In genomic region chr15:38130739-38131498, GRCh38 we compare ENCODE assay signal across 8 cellular contexts.
DNase-seq lines count a peak whose midpoint lies in the region; ATAC-seq and TF ChIP-seq lines count a peak whose summit lies in the region.

No MANE protein-coding gene starts in this region.

- no peaks in the 10 kb centered on the region for H3K27me3 ChIP-seq in foreskin keratinocyte

- DNase-seq in GM12865 (ENCODE audit: low read depth) = peak; percentile 44
- peak; percentile 81 to 90 for DNase-seq in foreskin keratinocyte
- peak; percentile 90 for DNase-seq in pons (ENCODE audit: low spot score)
- no peak for DNase-seq in activated CD8-positive, alpha-beta memory T cell treated with anti-CD3 and anti-CD28 coated beads, Interleukin-2, amount 50 U/mL, for 48 hours

- TF ChIP-seq CTCF in GM12865 (IDR thresholded peaks at IDR 0.05; ENCODE audit: insufficient read depth, low read depth, low read length, missing control alignments) (no peak), foreskin keratinocyte (conservative IDR thresholded peaks at IDR 0.05) (no peak)

- no peak overlapping the region for H3K4me3 ChIP-seq in GM12865 (ENCODE audit: low read depth, low read length)

- peaks cover 15% of the 10 kb centered on the region for H3K4me1 ChIP-seq in foreskin keratinocyte

- ATAC-seq in HG03039 (IDR thresholded peaks at IDR 0.05; ENCODE audit: unreplicated experiment) = peak; percentile 74
- peak; percentile 26 for ATAC-seq in SK-N-SH treated with all-trans-retinoic acid at 6 μM for 48 hours
- ATAC-seq in foreskin keratinocyte = peak; percentile 40
- no peak for ATAC-seq in GM19455 (IDR thresholded peaks at IDR 0.05; ENCODE audit: unreplicated experiment)
- no peak for ATAC-seq in HG03520 (IDR thresholded peaks at IDR 0.05; ENCODE audit: unreplicated experiment)

- H3K27ac ChIP-seq in foreskin keratinocyte = no peak overlapping the region

TF ChIP-seq in SK-N-SH treated with all-trans-retinoic acid at 6 μM for 48 hours, 23 proteins besides CTCF, POLR2A, EP300 and RAD21:
- TF ChIP-seq ISL1 (CRISPR knock-in tag; IDR thresholded peaks at IDR 0.05) = no peak
- TF ChIP-seq CSDC2 (CRISPR knock-in tag; IDR thresholded peaks at IDR 0.05) = no peak
- TF ChIP-seq BACH2 (CRISPR knock-in tag; IDR thresholded peaks at IDR 0.05; ENCODE audit: borderline replicate concordance) = no peak
- no peak for TF ChIP-seq ESRRG (CRISPR knock-in tag; IDR thresholded peaks at IDR 0.05)

Comparison
In these comparisons a context has a peak if more than half of its experiments do, and no peak if none do; other contexts are left out.
1. ATAC-seq: peak in HG03039 (single experiment), SK-N-SH treated with all-trans-retinoic acid at 6 μM for 48 hours (single experiment) and foreskin keratinocyte (single experiment); none in GM19455 (single experiment) and HG03520 (single experiment).